Comparison of ENCODE assay signal across 1 cellular context in the genomic region with DNA sequence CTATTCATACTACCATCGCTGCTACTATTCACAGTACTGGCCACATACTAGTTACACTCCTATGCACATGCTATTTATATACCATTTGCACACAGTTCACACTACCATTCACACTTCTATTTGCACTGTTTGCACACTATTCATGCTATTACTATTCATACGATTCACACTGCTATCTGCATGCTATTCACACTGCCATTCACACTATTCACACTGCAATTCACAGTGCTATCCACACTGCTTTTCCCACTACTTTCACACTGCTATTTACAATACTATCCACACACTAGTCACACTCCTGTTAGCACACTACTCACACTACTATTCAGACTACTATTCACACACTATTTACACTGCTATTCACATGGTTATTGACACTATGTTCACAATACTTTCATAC.
A peak's percentile ranks its signal among the peaks of the same experiment; 100 is the strongest.
TF ChIP-seq lines count a peak whose summit lies in the region.

No MANE protein-coding gene starts in this region.

TF ChIP-seq in H1, 55 proteins besides CTCF, POLR2A, EP300 and RAD21:
- no peak for TF ChIP-seq SP2 (IDR thresholded peaks at IDR 0.05; ENCODE audit: low read length)
- peak; percentile 46; the same call in 1 of the 2 replicates for TF ChIP-seq BACH1 (IDR thresholded peaks at IDR 0.05; ENCODE audit: low read length)
